ENCODE assay signal across 8 cellular contexts in the genomic region with DNA sequence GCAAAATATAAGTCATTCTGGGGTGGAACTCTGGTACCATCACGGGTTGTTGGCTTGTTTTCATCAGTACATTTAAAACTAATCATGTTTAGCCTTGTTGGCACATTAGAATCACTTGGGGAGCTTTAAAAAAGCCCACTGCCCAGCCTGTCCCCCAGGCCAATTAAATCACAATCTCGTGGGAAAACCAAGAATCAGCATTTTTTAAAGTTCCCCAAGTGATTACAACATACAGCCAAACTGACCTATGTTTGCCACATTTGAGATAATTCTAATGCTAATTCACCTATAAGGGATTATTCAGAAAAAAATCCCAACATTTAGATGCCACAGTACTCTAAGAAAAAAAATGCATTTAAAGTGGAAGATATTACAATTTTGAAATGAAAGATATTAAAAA.
"Had no signal": no experiment of that assay in that cellular context is flagged by ENCODE, and none has a peak within 500 bp of the region (broad histone marks: within the 10 kb centered on the region; RNA-seq: fewer than 3 reads in every experiment).

No MANE protein-coding gene starts in this region.

- FAIRE-seq: H1 had no signal

- H3K4me1 ChIP-seq: HAP-1 had no signal

- H2AFZ ChIP-seq: GM23338 had no signal

- H3K36me3 ChIP-seq: HAP-1 had no signal

- H3K27ac ChIP-seq: HL-60 had no signal

- H3K4me3 ChIP-seq: GM23338, HAP-1 had no signal

- H3K4me2 ChIP-seq: GM23338 had no signal

- DNase-seq: H7, HFFc6, KG1 had no signal

- ATAC-seq: GM23338, HCT116 had no signal
